Comparison of ENCODE assay signal across 25 cellular contexts in genomic region chr4:131257241-131257640, GRCh38.
DNase-seq lines count a peak whose midpoint lies in the region; ATAC-seq, FAIRE-seq and TF ChIP-seq lines count a peak whose summit lies in the region.
"Had no signal": no experiment of that assay in that cellular context is flagged by ENCODE, and none has a peak within 500 bp of the region (broad histone marks: within the 10 kb centered on the region; RNA-seq: fewer than 3 reads in every experiment).

No MANE protein-coding gene starts in this region.

- in situ Hi-C loops in GM12878 (cut with MboI): no loop called here

- intact Hi-C loops in Calu3 (cut with micrococcal nuclease; ENCODE audit: unreplicated experiment): no loop called here
- intact Hi-C loops in HCT116 (cut with micrococcal nuclease): no loop called here
- intact Hi-C loops in GM12878 (cut with micrococcal nuclease; ENCODE audit: unreplicated experiment): no loop called here

- H3K27ac Mint-ChIP-seq in Calu3 (ENCODE audit: unreplicated experiment): peak overlapping the region; percentile 31
- H3K27ac Mint-ChIP-seq: B cell; CD4-positive, alpha-beta T cell; CD8-positive, alpha-beta T cell had no signal

- H3K27me3 Mint-ChIP-seq in Calu3 (ENCODE audit: unreplicated experiment): no peaks in the 10 kb centered on the region
- H3K27me3 Mint-ChIP-seq: B cell; CD4-positive, alpha-beta T cell had no signal

- H3K4me3 Mint-ChIP-seq in Calu3 (ENCODE audit: low read depth, unreplicated experiment): no peak overlapping the region
- H3K4me3 Mint-ChIP-seq: B cell; CD4-positive, alpha-beta T cell; CD8-positive, alpha-beta T cell had no signal

- TF ChIP-seq EP300 in GM12878 (IDR thresholded peaks at IDR 0.05; ENCODE audit: borderline replicate concordance in 1 of 2, control insufficient read depth in 1 of 2, low read depth in 2 of 2, low read length in 2 of 2): no peak

- H3K79me2 ChIP-seq in HCT116 (ENCODE audit: insufficient read depth, low read length) (no peaks in the 10 kb centered on the region), OCI-LY1 (ENCODE audit: insufficient read depth, low read length) (no peaks in the 10 kb centered on the region), GM12878 (ENCODE audit: control insufficient read depth, insufficient read depth, low read length) (no peaks in the 10 kb centered on the region)

- no peaks in the 10 kb centered on the region for H3K27me3 ChIP-seq in HCT116 (ENCODE audit: insufficient read depth, low read length)
- no peaks in the 10 kb centered on the region for H3K27me3 ChIP-seq in OCI-LY1 (ENCODE audit: insufficient read depth, low read length)
- H3K27me3 ChIP-seq in GM12878 (replicated peaks in 1 of 2; ENCODE audit: control insufficient read depth in 2 of 2, insufficient read depth in 2 of 2, low read length in 1 of 2): no peaks in the 10 kb centered on the region
- H3K27me3 ChIP-seq: BLaER1 treated with 17β-estradiol and CSF1 and Interleukin-3, amounts not matched to agents 10 nM and 100 nM had no signal

- H3K9ac ChIP-seq in HCT116 (ENCODE audit: low read length) (no peak overlapping the region), OCI-LY1 (ENCODE audit: low read length) (no peak overlapping the region), GM12878 (ENCODE audit: control insufficient read depth, insufficient read depth, low read length) (no peak overlapping the region)
- H3K9ac ChIP-seq: BLaER1 treated with 17β-estradiol and CSF1 and Interleukin-3, amounts not matched to agents 10 nM and 100 nM had no signal

- DNase-seq in Calu3 (no peak), HCT116 (ENCODE audit: low read depth, low spot score) (no peak), GM12878 (ENCODE audit: low read depth, low spot score) (no peak), middle frontal gyrus (ENCODE audit: extremely low spot score, low spot score) (no peak), NCI-H2081 treated with DMSO at 0.1 percent for 48 hours (lab: John Stamatoyannopoulos, UW) (no peak)
- DNase-seq: AML-193; Caco-2; CD4-positive, alpha-beta T cell; CD8-positive, alpha-beta T cell; DMS 273 treated with DMSO at 0.1 percent for 48 hours; DMS153; DMS53; DMS79; DND-41; EL; GDM1 had no signal

- TF ChIP-seq RAD21 in HCT116 (IDR thresholded peaks at IDR 0.05; ENCODE audit: low read depth) (no peak), GM12878 (IDR thresholded peaks at IDR 0.05; ENCODE audit: insufficient read depth, low read depth, low read length) (no peak)

- ATAC-seq in HCT116 (no peak), GM12878 (no peak), HG03342 (IDR thresholded peaks at IDR 0.05; ENCODE audit: unreplicated experiment) (no peak)
- ATAC-seq: A549; CD8-positive, alpha-beta T cell had no signal

- RAD21 ChIA-PET in HCT116 (lab: Charles Lee; ENCODE audit: low non-redundant PET in 1 of 2, low total read pairs in 2 of 2, uncharacterized antibody in 2 of 2, unreplicated experiment in 2 of 2): no interaction called here
- RAD21 ChIA-PET in GM12878 (lab: Charles Lee; ENCODE audit: unreplicated experiment): no interaction called here

- no peaks in the 10 kb centered on the region for H3K4me1 Mint-ChIP-seq in Calu3 (ENCODE audit: low read depth, unreplicated experiment)
- H3K4me1 Mint-ChIP-seq: B cell had no signal

- H3K36me3 Mint-ChIP-seq in Calu3 (ENCODE audit: insufficient read depth, unreplicated experiment): no peaks in the 10 kb centered on the region
- H3K36me3 Mint-ChIP-seq: CD8-positive, alpha-beta T cell had no signal

- H3K9me3 ChIP-seq in HCT116 (ENCODE audit: control insufficient read depth in 1 of 2, insufficient read depth in 1 of 2, low read depth in 1 of 2, low read length in 2 of 2) (no peaks in the 10 kb centered on the region), OCI-LY1 (ENCODE audit: low read length) (no peaks in the 10 kb centered on the region), GM12878 (replicated peaks; ENCODE audit: control insufficient read depth, insufficient read depth, low read length) (no peaks in the 10 kb centered on the region)
- H3K9me3 ChIP-seq: A549; BLaER1 treated with 17β-estradiol and CSF1 and Interleukin-3, amounts not matched to agents 10 nM and 100 nM; Caco-2 had no signal

- BruUV-seq in Calu3 (replicated peaks; lab: Mats Ljungman, UMichigan): no TSS peak
- BruUV-seq in HCT116 (replicated peaks; lab: Mats Ljungman, UMichigan): no TSS peak
- no TSS peak for BruUV-seq in GM12878 (replicated peaks; lab: Mats Ljungman, UMichigan)

- H3K27ac ChIP-seq in HCT116 (ENCODE audit: low read depth, low read length) (no peak overlapping the region), OCI-LY1 (ENCODE audit: low read depth, low read length, poor library complexity, severe bottlenecking) (no peak overlapping the region), GM12878 (ENCODE audit: control insufficient read depth, insufficient read depth) (no peak overlapping the region)
- H3K27ac ChIP-seq: 22Rv1; A549; BLaER1 treated with 17β-estradiol and CSF1 and Interleukin-3, amounts not matched to agents 10 nM and 100 nM; C4-2B had no signal

- no peak overlapping the region for H3K4me2 ChIP-seq in HCT116 (ENCODE audit: low read length)
- no peak overlapping the region for H3K4me2 ChIP-seq in OCI-LY1 (ENCODE audit: low read length)
- no peak overlapping the region for H3K4me2 ChIP-seq in GM12878 (ENCODE audit: control insufficient read depth, insufficient read depth)
- H3K4me2 ChIP-seq: A549; BLaER1 treated with 17β-estradiol and CSF1 and Interleukin-3, amounts not matched to agents 10 nM and 100 nM had no signal

- TF ChIP-seq CTCF in Calu3 (IDR thresholded peaks at IDR 0.05; ENCODE audit: unreplicated experiment) (no peak), HCT116 (IDR thresholded peaks at IDR 0.05 in 2 of 3, conservative IDR thresholded peaks at IDR 0.05 in 1 of 3; ENCODE audit: borderline replicate concordance in 1 of 3, insufficient read depth in 1 of 3, low read depth in 2 of 3, low read length in 2 of 3) (no peak), OCI-LY1 (IDR thresholded peaks at IDR 0.05; ENCODE audit: low read length) (no peak), GM12878 (IDR thresholded peaks at IDR 0.05 in 2 of 3, conservative IDR thresholded peaks at IDR 0.05 in 1 of 3; ENCODE audit: control insufficient read depth in 2 of 3, extremely low read depth in 1 of 3, insufficient read depth in 1 of 3, low read depth in 3 of 3, low read length in 3 of 3) (no peak)

- POLR2A ChIA-PET in HCT116 (lab: Charles Lee): no interaction called here
- POLR2A ChIA-PET in GM12878 (lab: Charles Lee): no interaction called here

- SMC1A ChIA-PET in GM12878 (lab: Charles Lee; ENCODE audit: uncharacterized antibody, unreplicated experiment): no interaction called here

- no peaks in the 10 kb centered on the region for H4K20me1 ChIP-seq in HCT116 (ENCODE audit: insufficient read depth)
- no peaks in the 10 kb centered on the region for H4K20me1 ChIP-seq in OCI-LY1 (ENCODE audit: insufficient read depth, low read length)
- no peaks in the 10 kb centered on the region for H4K20me1 ChIP-seq in GM12878 (ENCODE audit: control insufficient read depth, insufficient read depth)
- H4K20me1 ChIP-seq: BLaER1 treated with 17β-estradiol and CSF1 and Interleukin-3, amounts not matched to agents 10 nM and 100 nM had no signal

- WGBS in GM12878 (ENCODE audit: insufficient coverage, insufficient replicate concordance, low lambda C conversion rate, missing lambda C conversion rate): 26% methylated on average over 2 of the region's 2 CpGs

- CTCF ChIA-PET in Calu3 (lab: Charles Lee) (no interaction called here), HCT116 (lab: Charles Lee) (no interaction called here), GM12878 (lab: Yijun Ruan, JAX) (no interaction called here)

- no peak overlapping the region for H3K4me3 ChIP-seq in HCT116 (replicated peaks in 1 of 2; ENCODE audit: low read depth in 1 of 2, low read length in 2 of 2)
- H3K4me3 ChIP-seq in OCI-LY1 (ENCODE audit: low read depth, low read length, poor library complexity, severe bottlenecking): no peak overlapping the region
- H3K4me3 ChIP-seq in GM12878: no peak overlapping the region
- H3K4me3 ChIP-seq: A549; BLaER1 treated with 17β-estradiol and CSF1 and Interleukin-3, amounts not matched to agents 10 nM and 100 nM had no signal

- FAIRE-seq in GM12878 (lab: Jason Lieb, UNC): no peak
- FAIRE-seq: A549, GM12891, GM19239 had no signal

- H2AFZ ChIP-seq in HCT116 (ENCODE audit: low read depth, low read length, poor library complexity, severe bottlenecking) (peak overlapping the region; percentile 64), OCI-LY1 (ENCODE audit: low read length) (0 out of 2 replicates have a peak overlapping the region, but pooled peaks have one; percentile 45), GM12878 (ENCODE audit: control insufficient read depth, low read depth, low read length) (no peak overlapping the region)

- TF ChIP-seq POLR2A in HCT116 (IDR thresholded peaks at IDR 0.05; ENCODE audit: borderline replicate concordance, extremely low read depth, insufficient read depth, insufficient read length): no peak
- TF ChIP-seq POLR2A in GM12878 (IDR thresholded peaks at IDR 0.05; ENCODE audit: low read depth, low read length): no peak

- H3K4me1 ChIP-seq in HCT116 (ENCODE audit: control insufficient read depth in 1 of 2, insufficient read depth in 2 of 2, low read length in 2 of 2): no peaks in the 10 kb centered on the region
- H3K4me1 ChIP-seq in OCI-LY1 (ENCODE audit: insufficient read depth, low read length, severe bottlenecking): no peaks in the 10 kb centered on the region
- H3K4me1 ChIP-seq in GM12878 (ENCODE audit: control insufficient read depth, insufficient read depth, low read length): no peaks in the 10 kb centered on the region
- H3K4me1 ChIP-seq: A549; BLaER1 treated with 17β-estradiol and CSF1 and Interleukin-3, amounts not matched to agents 10 nM and 100 nM; Caco-2 had no signal

- H3K9me2 ChIP-seq in HCT116 (ENCODE audit: insufficient read depth) (no peaks in the 10 kb centered on the region), OCI-LY1 (ENCODE audit: low read depth, low read length) (no peaks in the 10 kb centered on the region)

- H3F3A ChIP-seq in OCI-LY1 (ENCODE audit: insufficient read depth, low read length): no peaks in the 10 kb centered on the region

- H3K36me3 ChIP-seq in HCT116 (ENCODE audit: control insufficient read depth in 1 of 2, insufficient read depth in 2 of 2, low read length in 2 of 2) (no peaks in the 10 kb centered on the region), OCI-LY1 (ENCODE audit: insufficient read depth, low read length) (no peaks in the 10 kb centered on the region), GM12878 (ENCODE audit: control insufficient read depth in 2 of 2, insufficient read depth in 2 of 2, low read length in 1 of 2) (no peaks in the 10 kb centered on the region)
- H3K36me3 ChIP-seq: BLaER1 treated with 17β-estradiol and CSF1 and Interleukin-3, amounts not matched to agents 10 nM and 100 nM had no signal

- H3K9me3 Mint-ChIP-seq in Calu3 (ENCODE audit: low read depth, unreplicated experiment): no peaks in the 10 kb centered on the region

TF ChIP-seq in HCT116, 20 proteins besides CTCF, POLR2A, EP300 and RAD21 (continues in another document):
- TF ChIP-seq ZFX (IDR thresholded peaks at IDR 0.05) (no peak), TCF7L2 (IDR thresholded peaks at IDR 0.05; ENCODE audit: borderline replicate concordance, extremely low read depth, insufficient read depth, insufficient read length) (no peak)

TF ChIP-seq in GM12878, 131 proteins besides CTCF, POLR2A, EP300 and RAD21 (continues in another document):
- TF ChIP-seq IKZF2 (IDR thresholded peaks at IDR 0.05): peak in 1 of 2 experiments; percentile 64; a peak in 2 of 4 replicates
- TF ChIP-seq NR2C1 (IDR thresholded peaks at IDR 0.05): no peak
